ENCODE assay signal across 1 cellular context in genomic region chr1:184061396-184062003, GRCh38.
TF ChIP-seq lines count a peak whose summit lies in the region.

No MANE protein-coding gene starts in this region.

TF ChIP-seq in A549, 52 proteins besides CTCF, POLR2A, EP300 and RAD21 (continued from another document):
- TF ChIP-seq USF2 (IDR thresholded peaks at IDR 0.05) = no peak
- no peak for TF ChIP-seq NR3C1 (IDR thresholded peaks at IDR 0.05)
- TF ChIP-seq SMC3 (IDR thresholded peaks at IDR 0.05) = no peak
- TF ChIP-seq MAFK (IDR thresholded peaks at IDR 0.05; ENCODE audit: partially characterized antibody) = no peak
